7 cellular contexts compared by ENCODE assay signal in the genomic region with DNA sequence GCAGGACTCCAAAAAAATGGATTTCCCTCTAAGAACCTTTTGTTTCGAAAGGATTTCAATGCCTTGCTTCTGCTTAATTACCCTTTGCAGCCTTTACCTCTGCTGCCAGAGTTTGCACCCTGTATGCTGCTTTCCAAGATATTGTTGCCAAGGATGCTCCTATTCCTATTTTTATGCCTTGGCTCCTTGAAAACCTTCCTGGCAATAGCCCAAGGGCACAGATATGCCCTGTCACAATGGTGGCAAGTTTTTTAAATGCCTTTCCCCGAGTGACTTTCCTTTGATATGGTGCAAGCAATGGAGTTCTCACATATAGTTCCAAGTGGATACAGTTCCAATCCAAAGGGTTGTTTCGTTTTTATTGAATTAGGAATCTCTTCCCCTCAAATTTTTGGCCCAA.
"Had no signal": no experiment of that assay in that cellular context is flagged by ENCODE, and none has a peak within 500 bp of the region (broad histone marks: within the 10 kb centered on the region; RNA-seq: fewer than 3 reads in every experiment).

No MANE protein-coding gene starts in this region.

- H3K4me1 ChIP-seq: HAP-1 had no signal

- H3K4me3 ChIP-seq: GM23248, HAP-1 had no signal

- ATAC-seq: HCT116 had no signal

- H3K27ac ChIP-seq: GM23248 had no signal

- H3K36me3 ChIP-seq: HAP-1 had no signal

- H3K9me3 ChIP-seq: HAP-1 had no signal

- DNase-seq: GM23248, GOT3, H7, HFFc6, IMR-90 had no signal
